In the genomic region with DNA sequence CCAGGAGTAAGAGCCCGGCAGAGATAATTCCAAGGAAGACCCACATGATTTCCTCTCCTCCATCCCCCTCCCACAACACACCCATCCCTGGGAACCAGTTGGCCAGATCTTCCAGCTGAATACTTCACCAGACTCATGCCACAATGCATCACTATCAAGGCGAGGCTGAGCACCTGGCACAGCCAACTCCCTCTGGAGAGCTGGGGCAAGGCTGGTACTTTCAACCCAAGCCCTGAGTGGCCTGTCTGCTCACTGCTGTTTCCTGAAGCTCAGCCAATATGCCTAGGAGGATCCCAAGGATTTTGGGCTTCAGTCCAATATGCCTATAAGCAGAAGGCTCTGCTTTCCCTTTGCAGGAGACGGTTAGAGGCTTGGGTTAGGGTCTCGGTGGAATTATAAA, we compare ENCODE assay signal across 18 cellular contexts.
"Had no signal": no experiment of that assay in that cellular context is flagged by ENCODE, and none has a peak within 500 bp of the region (broad histone marks: within the 10 kb centered on the region; RNA-seq: fewer than 3 reads in every experiment).

No MANE protein-coding gene starts in this region.

- ATAC-seq: activated CD8-positive, alpha-beta T cell treated with anti-CD3 and anti-CD28 coated beads for 36 hours; gastrocnemius medialis; heart right ventricle; stimulated activated naive CD8-positive, alpha-beta T cell treated with anti-CD3 and anti-CD28 coated beads, Interleukin-15, amount 100 ng/mL, for 72 hours had no signal

- H3K9me3 ChIP-seq: breast epithelium, gastrocnemius medialis, heart right ventricle, left ventricle myocardium inferior, thoracic aorta had no signal

- H3K4me1 ChIP-seq: breast epithelium, gastrocnemius medialis, heart right ventricle, left ventricle myocardium inferior, parathyroid adenoma had no signal

- H3K36me3 ChIP-seq: breast epithelium, gastrocnemius medialis, heart right ventricle, left ventricle myocardium inferior, thoracic aorta, WERI-Rb-1 had no signal

- H3K4me1 Mint-ChIP-seq: stimulated activated naive CD8-positive, alpha-beta T cell treated with anti-CD3 and anti-CD28 coated beads, Interleukin-15, amount 100 ng/mL, for 72 hours had no signal

- H3K27ac ChIP-seq: breast epithelium, gastrocnemius medialis, heart right ventricle, left ventricle myocardium inferior, parathyroid adenoma, thoracic aorta, WERI-Rb-1 had no signal

- H3K27ac Mint-ChIP-seq: activated CD8-positive, alpha-beta T cell treated with anti-CD3 and anti-CD28 coated beads for 36 hours; activated naive CD8-positive, alpha-beta T cell treated with anti-CD3 and anti-CD28 coated beads, Interleukin-2, amount 10 ng/mL, durations not matched to agents 7 days and 5 days; stimulated activated naive CD8-positive, alpha-beta T cell treated with anti-CD3 and anti-CD28 coated beads, Interleukin-15, amount 100 ng/mL, for 72 hours had no signal

- H3K36me3 Mint-ChIP-seq: activated naive CD8-positive, alpha-beta T cell treated with anti-CD3 and anti-CD28 coated beads, Interleukin-2, amount 10 ng/mL, durations not matched to agents 7 days and 5 days had no signal

- H3K4me3 Mint-ChIP-seq: activated CD8-positive, alpha-beta T cell treated with anti-CD3 and anti-CD28 coated beads for 36 hours; activated naive CD8-positive, alpha-beta T cell treated with anti-CD3 and anti-CD28 coated beads, Interleukin-2, amount 10 ng/mL, durations not matched to agents 7 days and 5 days; stimulated activated naive CD8-positive, alpha-beta T cell treated with anti-CD3 and anti-CD28 coated beads, Interleukin-15, amount 100 ng/mL, for 72 hours had no signal

- H3K4me3 ChIP-seq: breast epithelium, gastrocnemius medialis, heart right ventricle, left ventricle myocardium inferior, thoracic aorta had no signal

- DNase-seq: activated CD4-positive, alpha-beta T cell treated with anti-CD3 and anti-CD28 coated beads for 4 hours; activated CD8-positive, alpha-beta memory T cell treated with anti-CD3 and anti-CD28 coated beads, Interleukin-2, amount 50 U/mL, for 48 hours; activated CD8-positive, alpha-beta T cell treated with anti-CD3 and anti-CD28 coated beads for 36 hours; activated naive CD8-positive, alpha-beta T cell treated with anti-CD3 and anti-CD28 coated beads, Interleukin-2, amount 10 ng/mL, durations not matched to agents 7 days and 5 days; aorta; gastrocnemius medialis; heart right ventricle; islet precursor cell; left ventricle myocardium inferior; mesenchymal stem cell; stimulated activated CD4-positive, alpha-beta T cell treated with anti-CD3 and anti-CD28 coated beads, Interleukin-4, amount 100 ng/mL, for 4 hours; stimulated activated naive CD8-positive, alpha-beta T cell treated with anti-CD3 and anti-CD28 coated beads, Interleukin-15, amount 100 ng/mL, for 72 hours; T1000; WERI-Rb-1 had no signal

- H3K27me3 ChIP-seq: breast epithelium, gastrocnemius medialis had no signal

- FAIRE-seq: urothelium cell line had no signal
